15 cellular contexts compared by ENCODE assay signal in genomic region chr21:22019766-22020165, GRCh38.
"Had no signal": no experiment of that assay in that cellular context is flagged by ENCODE, and none has a peak within 500 bp of the region (broad histone marks: within the 10 kb centered on the region; RNA-seq: fewer than 3 reads in every experiment).

No MANE protein-coding gene starts in this region.

- H3K4me1 ChIP-seq: lower lobe of right lung, psoas muscle had no signal

- H3K9me3 ChIP-seq: psoas muscle had no signal

- H3K4me3 ChIP-seq: lower lobe of right lung, psoas muscle had no signal

- DNase-seq: activated CD4-positive, alpha-beta T cell treated with anti-CD3 and anti-CD28 coated beads, Interleukin-2, amount 50 U/mL, for 4 hours; activated effector memory CD4-positive, alpha-beta T cell treated with Interleukin-2 at 50 U/mL for 16 hours; activated T-cell treated with anti-CD3 and anti-CD28 coated beads, Interleukin-2, amount 50 U/mL, for 24 hours; amniotic stem cell; effector CD4-positive, alpha-beta T cell; immature natural killer cell; left cardiac atrium; lower lobe of right lung; naive thymus-derived CD8-positive, alpha-beta T cell; occipital lobe; psoas muscle; stimulated activated CD4-positive, alpha-beta T cell treated with anti-CD3 and anti-CD28 coated beads, Interleukin-12 subunit alpha, Interleukin-12 subunit beta, amount 100 ng/mL, for 4 hours; stimulated activated naive CD4-positive, alpha-beta T cell treated with Interleukin-2 at 50 U/mL for 16 hours; trophoblast cell had no signal

- H3K36me3 ChIP-seq: lower lobe of right lung had no signal

- ATAC-seq: left cardiac atrium; lower lobe of right lung; naive thymus-derived CD8-positive, alpha-beta T cell; psoas muscle; sciatic nerve had no signal

- H3K27ac ChIP-seq: lower lobe of right lung, psoas muscle had no signal
